8 cellular contexts compared by ENCODE assay signal in the genomic region with DNA sequence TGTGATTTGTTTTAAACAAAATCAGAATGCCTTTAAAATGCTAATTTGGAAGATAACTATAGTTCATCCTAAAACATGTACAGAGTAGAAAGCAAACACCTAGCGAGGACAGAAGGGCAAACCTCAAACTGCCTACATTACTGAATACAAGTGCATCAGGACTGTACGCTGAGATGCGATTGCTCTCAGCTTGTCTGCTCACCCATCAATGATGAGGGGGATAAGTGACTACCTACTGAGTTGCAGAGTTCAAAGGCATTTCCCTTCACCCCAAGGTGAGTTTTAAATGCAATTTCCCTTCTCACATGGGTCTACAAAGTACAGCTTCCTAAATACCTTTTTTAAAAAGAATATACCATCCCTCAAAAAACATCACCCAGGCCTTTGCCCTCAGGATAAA. TPM values are rescaled to one million over a fixed set of nuclear protein-coding genes. Genes with fewer than 3 reads are reported as not detected.
DNase-seq lines count a peak whose midpoint lies in the region; ATAC-seq and TF ChIP-seq lines count a peak whose summit lies in the region.

No MANE protein-coding gene starts in this region.

- DNase-seq in activated CD4-positive, alpha-beta T cell treated with anti-CD3 and anti-CD28 coated beads for 48 hours = peak; percentile 40
- no peak for DNase-seq in activated CD4-positive, alpha-beta T cell treated with anti-CD3 and anti-CD28 coated beads, Interleukin-2, amount 50 U/mL, for 1 hour
- DNase-seq in activated T-helper 1 cell treated with anti-CD3 and anti-CD28 coated beads, Interleukin-12 subunit alpha, Interleukin-12 subunit beta, Interleukin-2, Interleukin-4 antibody, amounts not matched to agents 30 ng/mL and 10 ng/mL and 1 ng/mL, durations not matched to agents 14 hours and 24 hours and 36 hours (ENCODE audit: low spot score) = no peak
- DNase-seq in left lung (no peak), inferior parietal cortex (ENCODE audit: extremely low spot score) (no peak), NCI-H1048 (lab: John Stamatoyannopoulos, UW) (no peak)

- H3K4me3 Mint-ChIP-seq in activated T-helper 1 cell treated with anti-CD3 and anti-CD28 coated beads, Interleukin-12 subunit alpha, Interleukin-12 subunit beta, Interleukin-2, Interleukin-4 antibody, amounts not matched to agents 30 ng/mL and 10 ng/mL and 1 ng/mL, durations not matched to agents 14 hours and 24 hours and 36 hours = peak overlapping the region; percentile 66

- ATAC-seq in left lung (no peak), HG02981 (IDR thresholded peaks at IDR 0.05; ENCODE audit: unreplicated experiment) (no peak)

- no peaks in the 10 kb centered on the region for H3K36me3 ChIP-seq in left lung
- no peaks in the 10 kb centered on the region for H3K36me3 ChIP-seq in subcutaneous abdominal adipose tissue (ENCODE audit: control insufficient read depth in 5 of 5, insufficient read depth in 5 of 5, low read length in 5 of 5)

- peak overlapping the region in 1 of 5 donors; percentile 48 for H3K9ac ChIP-seq in subcutaneous abdominal adipose tissue (ENCODE audit: low read length in 5 of 5)

- peaks cover 2% of the 10 kb centered on the region for H3K36me3 Mint-ChIP-seq in activated T-helper 1 cell treated with anti-CD3 and anti-CD28 coated beads, Interleukin-12 subunit alpha, Interleukin-12 subunit beta, Interleukin-2, Interleukin-4 antibody, amounts not matched to agents 30 ng/mL and 10 ng/mL and 1 ng/mL, durations not matched to agents 14 hours and 24 hours and 36 hours (ENCODE audit: low read depth)

- TF ChIP-seq CTCF in left lung (IDR thresholded peaks at IDR 0.05) = no peak

- H3K4me1 ChIP-seq in left lung = peaks cover 14 to 84% of the 10 kb centered on the region in 2 donors
- peaks cover 16 to 35% (median 25%) of the 10 kb centered on the region in 5 donors for H3K4me1 ChIP-seq in subcutaneous abdominal adipose tissue (ENCODE audit: control insufficient read depth in 5 of 5, insufficient read depth in 5 of 5, low read length in 5 of 5)

- H3K27ac ChIP-seq in left lung = peak overlapping the region; percentile 77 to 85
- H3K27ac ChIP-seq in subcutaneous abdominal adipose tissue (ENCODE audit: low read depth, low read length) = peak overlapping the region; percentile 96

- no peaks in the 10 kb centered on the region for H3K27me3 Mint-ChIP-seq in activated T-helper 1 cell treated with anti-CD3 and anti-CD28 coated beads, Interleukin-12 subunit alpha, Interleukin-12 subunit beta, Interleukin-2, Interleukin-4 antibody, amounts not matched to agents 30 ng/mL and 10 ng/mL and 1 ng/mL, durations not matched to agents 14 hours and 24 hours and 36 hours (ENCODE audit: insufficient read depth)

- H3K9me3 ChIP-seq in left lung (no peaks in the 10 kb centered on the region), subcutaneous abdominal adipose tissue (ENCODE audit: control insufficient read depth in 5 of 5, low read length in 5 of 5) (no peaks in the 10 kb centered on the region)

- H3K4me1 Mint-ChIP-seq in activated T-helper 1 cell treated with anti-CD3 and anti-CD28 coated beads, Interleukin-12 subunit alpha, Interleukin-12 subunit beta, Interleukin-2, Interleukin-4 antibody, amounts not matched to agents 30 ng/mL and 10 ng/mL and 1 ng/mL, durations not matched to agents 14 hours and 24 hours and 36 hours (ENCODE audit: low read depth) = peaks cover 82% of the 10 kb centered on the region

- H3K27me3 ChIP-seq in left lung (no peaks in the 10 kb centered on the region), subcutaneous abdominal adipose tissue (ENCODE audit: control insufficient read depth in 5 of 5, insufficient read depth in 4 of 5, low read length in 5 of 5) (peaks cover 0 to 3% (median 0%) of the 10 kb centered on the region in 5 donors)

- H3K27ac Mint-ChIP-seq in activated T-helper 1 cell treated with anti-CD3 and anti-CD28 coated beads, Interleukin-12 subunit alpha, Interleukin-12 subunit beta, Interleukin-2, Interleukin-4 antibody, amounts not matched to agents 30 ng/mL and 10 ng/mL and 1 ng/mL, durations not matched to agents 14 hours and 24 hours and 36 hours = peak overlapping the region; percentile 94

- intact Hi-C loops in activated T-helper 1 cell treated with anti-CD3 and anti-CD28 coated beads, Interleukin-12 subunit alpha, Interleukin-12 subunit beta, Interleukin-2, Interleukin-4 antibody, amounts not matched to agents 30 ng/mL and 10 ng/mL and 1 ng/mL, durations not matched to agents 14 hours and 24 hours and 36 hours (cut with micrococcal nuclease) = loop anchor here (1.0 to 10.0 kb wide), 17 partner anchors 9 to 580 kb away; partner anchors contain the start of genes BBS10, GLIPR1, KRR1 and NAP1L1
- intact Hi-C loops in left lung (cut with DNase I) = no loop called here

- H3K9me3 Mint-ChIP-seq in activated T-helper 1 cell treated with anti-CD3 and anti-CD28 coated beads, Interleukin-12 subunit alpha, Interleukin-12 subunit beta, Interleukin-2, Interleukin-4 antibody, amounts not matched to agents 30 ng/mL and 10 ng/mL and 1 ng/mL, durations not matched to agents 14 hours and 24 hours and 36 hours = peaks cover 4% of the 10 kb centered on the region

- H3K4me3 ChIP-seq in left lung (no peak overlapping the region), subcutaneous abdominal adipose tissue (ENCODE audit: low read depth in 1 of 5, low read length in 5 of 5) (no peak overlapping the region)

RNA-seq across cellular contexts. Expression of gene PHLDA1, which starts 52.9 kb away (rescaled TPM):
- 88.9 and 91.5 TPM in 2 replicates for total RNA-seq in activated T-helper 1 cell treated with anti-CD3 and anti-CD28 coated beads, Interleukin-12 subunit alpha, Interleukin-12 subunit beta, Interleukin-2, Interleukin-4 antibody, amounts not matched to agents 30 ng/mL and 10 ng/mL and 1 ng/mL, durations not matched to agents 14 hours and 24 hours and 36 hours
- 10 to 100 TPM; 15.8 to 19.0 TPM for total RNA-seq in left lung
